9 cellular contexts compared by ENCODE assay signal in the genomic region with DNA sequence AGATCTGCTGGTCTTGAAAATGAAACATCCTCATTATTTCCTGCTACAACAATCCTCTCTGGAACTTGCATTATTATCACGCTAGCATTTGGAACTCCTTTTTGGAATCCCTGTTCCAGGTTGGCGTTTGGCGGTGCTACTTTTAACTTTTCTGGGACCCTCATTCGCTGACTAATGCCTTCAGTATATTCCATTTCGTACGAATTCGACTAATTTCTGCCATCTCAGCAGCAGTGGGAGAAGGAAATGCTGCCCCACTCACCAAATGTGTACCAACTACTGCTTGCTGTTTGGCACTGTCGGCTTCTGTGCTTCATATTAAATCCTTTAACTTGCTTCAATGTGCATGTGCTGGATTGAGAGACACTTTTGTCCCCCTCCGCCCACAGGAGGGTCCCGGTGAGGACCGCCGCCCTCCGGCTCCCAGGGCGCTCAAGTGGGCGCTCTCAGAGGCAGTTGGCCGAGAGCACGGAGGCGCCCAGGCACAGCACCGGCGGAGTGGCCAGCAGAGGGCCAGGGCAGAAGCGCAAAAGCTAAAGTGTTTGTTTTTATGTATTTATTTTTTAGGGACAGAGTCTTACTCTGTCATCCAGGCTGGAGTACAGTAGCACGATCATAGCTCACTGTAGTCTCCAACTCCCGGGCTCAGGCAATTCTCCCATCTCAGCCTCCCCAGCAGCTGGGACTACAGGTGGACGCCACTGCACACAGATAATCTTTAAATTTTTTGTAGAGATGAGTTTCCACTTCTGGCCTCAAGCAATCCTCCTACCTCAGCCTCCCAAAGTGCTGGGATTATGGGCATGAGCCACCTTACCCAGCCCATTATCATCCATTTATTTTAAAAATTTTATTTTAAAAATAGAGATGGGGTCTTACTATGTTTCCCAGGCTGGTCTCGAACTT. TPM values are rescaled to one million over a fixed set of nuclear protein-coding genes. Genes with fewer than 3 reads are reported as not detected.
A peak's percentile ranks its signal among the peaks of the same experiment; 100 is the strongest.
DNase-seq lines count a peak whose midpoint lies in the region; ATAC-seq, FAIRE-seq and TF ChIP-seq lines count a peak whose summit lies in the region.
"Had no signal": no experiment of that assay in that cellular context is flagged by ENCODE, and none has a peak within 500 bp of the region (broad histone marks: within the 10 kb centered on the region; RNA-seq: fewer than 3 reads in every experiment).

No MANE protein-coding gene starts in this region.

- TF ChIP-seq EP300 in HepG2 (IDR thresholded peaks at IDR 0.05; ENCODE audit: low read depth in 2 of 2, low read length in 2 of 2), result no peak
- no peak for TF ChIP-seq EP300 in HepG2 (CRISPR knock-in tag; IDR thresholded peaks at IDR 0.05; ENCODE audit: borderline replicate concordance)

- FAIRE-seq in bronchial epithelial cell (lab: Jason Lieb, UNC), result no peak
- no peak for FAIRE-seq in HepG2 (lab: Jason Lieb, UNC)
- no peak for FAIRE-seq in GM19239 (lab: Jason Lieb, UNC)

- H3K4me3 ChIP-seq in AG04450 (ENCODE audit: low read depth, low read length) (no peak overlapping the region), bronchial epithelial cell (ENCODE audit: low read depth, low read length) (peak overlapping the region; percentile 4), HepG2 (replicated peaks in 1 of 3; ENCODE audit: insufficient read depth in 1 of 3, low read depth in 2 of 3, low read length in 3 of 3) (peak overlapping the region in 2 of 3 experiments; percentile 32; a peak in 3 of 6 replicates)

- peak; percentile 45 for TF ChIP-seq CTCF in AG04450 (IDR thresholded peaks at IDR 0.05; ENCODE audit: low read depth, low read length)
- TF ChIP-seq CTCF in LNCAP (IDR thresholded peaks at IDR 0.05), result peak; percentile 88; the same call in 1 of the 2 replicates
- peak; percentile 64 for TF ChIP-seq CTCF in bronchial epithelial cell (IDR thresholded peaks at IDR 0.05; ENCODE audit: insufficient read depth, low read length, severe bottlenecking)
- TF ChIP-seq CTCF in HepG2 (CRISPR knock-in tag; IDR thresholded peaks at IDR 0.05), result peak; percentile 83
- TF ChIP-seq CTCF in foreskin keratinocyte (conservative IDR thresholded peaks at IDR 0.05), result no peak

- peak overlapping the region; percentile 60 for H2AFZ ChIP-seq in HepG2 (ENCODE audit: low read length)

- H3K27ac ChIP-seq in AG04450 (ENCODE audit: low read depth, low read length), result no peak overlapping the region
- no peak overlapping the region for H3K27ac ChIP-seq in HepG2 (ENCODE audit: extremely low read length, insufficient read depth, low read length)
- no peak overlapping the region for H3K27ac ChIP-seq in foreskin keratinocyte

- no peaks in the 10 kb centered on the region for H3K79me2 ChIP-seq in HepG2 (ENCODE audit: insufficient read depth, low read length)

- no peaks in the 10 kb centered on the region for H3K36me3 ChIP-seq in bronchial epithelial cell (ENCODE audit: control insufficient read depth, insufficient read depth, low read length)
- no peaks in the 10 kb centered on the region for H3K36me3 ChIP-seq in HepG2 (replicated peaks in 1 of 2; ENCODE audit: control insufficient read depth in 1 of 2, insufficient read depth in 2 of 2, low read length in 2 of 2)

- TF ChIP-seq POLR2A in HepG2 (IDR thresholded peaks at IDR 0.05; ENCODE audit: insufficient read depth in 1 of 2, low read depth in 2 of 2, low read length in 2 of 2), result no peak

- ATAC-seq in HepG2 (peak; percentile 95), foreskin keratinocyte (no peak)

- peak; percentile 61; the same call in 1 of the 2 replicates for TF ChIP-seq RAD21 in HepG2 (CRISPR knock-in tag; IDR thresholded peaks at IDR 0.05)

- H3K4me1 ChIP-seq in HepG2 (ENCODE audit: insufficient read depth, low read length) (peaks cover 34% of the 10 kb centered on the region), foreskin keratinocyte (peaks cover 25% of the 10 kb centered on the region)

- H4K20me1 ChIP-seq in HepG2 (ENCODE audit: insufficient read depth, low read length), result no peaks in the 10 kb centered on the region

- POLR2A ChIA-PET in AG04450 (lab: Yijun Ruan, JAX) (no interaction called here), HepG2 (lab: Yijun Ruan, JAX) (interaction anchor here (0.7 to 0.8 kb wide), 2 partner anchors 18 to 27 kb away, joined by 3 to 4 read pairs; partner anchors contain the start of gene SLC26A2)

- intact Hi-C loops in HepG2 (cut with micrococcal nuclease; ENCODE audit: unreplicated experiment), result loop anchor here (1.0 to 2.0 kb wide), 3 partner anchors 18 to 58 kb away; partner anchors contain the start of gene SLC26A2

- H3K4me2 ChIP-seq in HepG2 (ENCODE audit: low read depth, low read length), result peak overlapping the region; percentile 65

- in situ Hi-C loops in HepG2 (cut with HindIII; ENCODE audit: extremely low pct_ligation_motif_present, low pct_unique_long_range_greater_than_20kb), result loop anchor here (10.0 kb wide), 1 partner anchor 62 kb away; no protein-coding TSS in a partner anchor

- no TSS peak for BruUV-seq in HepG2 (replicated peaks; lab: Mats Ljungman, UMichigan)

- H3K27me3 ChIP-seq in AG04450 (ENCODE audit: control insufficient read depth, insufficient read depth, low read length) (peaks cover 3% of the 10 kb centered on the region), bronchial epithelial cell (ENCODE audit: control insufficient read depth, insufficient read depth, low read length) (no peaks in the 10 kb centered on the region), HepG2 (ENCODE audit: control insufficient read depth in 1 of 2, insufficient read depth in 2 of 2, low read length in 2 of 2) (peaks cover 1 to 19% of the 10 kb centered on the region in 2 experiments; a peak in 3 of 5 replicates), foreskin keratinocyte (no peaks in the 10 kb centered on the region)

- H3K9ac ChIP-seq in HepG2 (ENCODE audit: insufficient read depth, low read depth, low read length), result no peak overlapping the region

- CTCF ChIA-PET in AG04450 (lab: Charles Lee) (interaction anchor here (1.1 kb wide), 1 partner anchor 29 kb away, joined by 3 read pairs; no protein-coding TSS in a partner anchor), HepG2 (lab: Yijun Ruan, JAX; ENCODE audit: low intra/inter-chr PET ratio, low total read pairs) (interaction anchor here (1.0 to 2.1 kb wide), 3 partner anchors 18 to 58 kb away, joined by 3 to 26 read pairs (median 10); no protein-coding TSS in a partner anchor)

- 15% methylated on average over 25 of the region's 25 CpGs for WGBS in HepG2 (ENCODE audit: low lambda C conversion rate)

- DNase-seq in AG04450 (ENCODE audit: low read depth, low spot score), result no peak
- no peak for DNase-seq in bronchial epithelial cell (ENCODE audit: low read depth)
- peak; percentile 13 for DNase-seq in HepG2 (ENCODE audit: low spot score)
- DNase-seq in medulla oblongata (ENCODE audit: extremely low spot score), result no peak
- DNase-seq in GM19239 (ENCODE audit: insufficient read length, low spot score), result no peak
- no peak for DNase-seq in MV-4-11 (lab: John Stamatoyannopoulos, UW)
- no peak for DNase-seq in foreskin keratinocyte

- no peaks in the 10 kb centered on the region; the same call in 1 of the 2 replicates for H3K9me3 ChIP-seq in AG04450 (ENCODE audit: control insufficient read depth, insufficient read depth, low read length)
- H3K9me3 ChIP-seq in HepG2 (ENCODE audit: low read length), result no peaks in the 10 kb centered on the region

RNA-seq across cellular contexts. Expression of gene PDE6A, which starts 11.9 kb away (rescaled TPM):
- not detected in 2 replicates for polyA plus RNA-seq in AG04450 (2011; rRNA removed)
- polyA minus RNA-seq in AG04450 (2011; rRNA and poly(A)+ RNA removed), result not detected in 2 replicates
- total RNA-seq in bronchial epithelial cell, result not detected in 2 replicates
- total RNA-seq in HepG2 (2016; rRNA removed; fragmentation: Illumina TruSeq; extraction: Trizol), result not detected in 2 replicates
- total RNA-seq in HepG2 (2016; cell fraction: cytosol; rRNA removed; fragmentation: Illumina TruSeq; extraction: Trizol; ENCODE audit: low read depth), result not detected in 2 replicates
- total RNA-seq in HepG2 (2016; cell fraction: insoluble cytoplasmic fraction; rRNA removed; fragmentation: Illumina TruSeq; extraction: Trizol), result not detected in 2 replicates
- total RNA-seq in HepG2 (2016; cell fraction: membrane; rRNA removed; fragmentation: Illumina TruSeq; extraction: Trizol), result not detected in 2 replicates
- not detected in 2 replicates for total RNA-seq in HepG2 (2016; cell fraction: nucleus; rRNA removed; fragmentation: Illumina TruSeq; extraction: Trizol)
- polyA plus RNA-seq in HepG2 (2011; rRNA removed), result 0.01 TPM in 2 replicates
- not detected in 2 replicates for polyA plus RNA-seq in HepG2 (2011; cell fraction: cytosol; rRNA removed)
- polyA plus RNA-seq in HepG2 (2011; cell fraction: nucleus; rRNA removed), result not detected in 2 replicates
- not detected in 2 replicates for polyA plus RNA-seq in HepG2 (2012)
- not detected in 2 replicates for polyA plus RNA-seq in HepG2 (2016; cell fraction: cytosol; fragmentation: Illumina TruSeq; extraction: Trizol; ENCODE audit: low read depth)
- not detected in 2 replicates for polyA plus RNA-seq in HepG2 (2016; cell fraction: insoluble cytoplasmic fraction; fragmentation: Illumina TruSeq; extraction: Trizol; ENCODE audit: low read depth)
- polyA plus RNA-seq in HepG2 (2016; cell fraction: membrane; fragmentation: Illumina TruSeq; extraction: Trizol; ENCODE audit: low read depth), result not detected in 2 replicates
- not detected in 2 replicates for polyA plus RNA-seq in HepG2 (2016; cell fraction: nucleus; fragmentation: Illumina TruSeq; extraction: Trizol; ENCODE audit: insufficient read depth, low read depth)
- polyA minus RNA-seq in HepG2 (2011; rRNA and poly(A)+ RNA removed; ENCODE audit: low replicate concordance), result 0.10 TPM in 1 of 2 replicates, not detected in the other
- not detected in 2 replicates for polyA minus RNA-seq in HepG2 (2011; cell fraction: cytosol; rRNA and poly(A)+ RNA removed)
- not detected in 2 replicates for polyA minus RNA-seq in HepG2 (2011; cell fraction: nucleus; rRNA and poly(A)+ RNA removed)
- not detected in 2 replicates for total RNA-seq in foreskin keratinocyte
- polyA plus RNA-seq in foreskin keratinocyte, result 0.01 and 0.02 TPM in 2 replicates
- total RNA-seq: lung microvascular endothelial cell had no signal

RNA-seq across cellular contexts. Expression of gene SLC26A2, which starts 27.9 kb away (rescaled TPM):
- polyA plus RNA-seq in AG04450 (2011; rRNA removed) (6.6 and 9.7 TPM in 2 replicates), HepG2 (2011; rRNA removed) (1.9 and 2.2 TPM in 2 replicates), foreskin keratinocyte (2.1 and 2.3 TPM in 2 replicates)
- polyA minus RNA-seq in AG04450 (2011; rRNA and poly(A)+ RNA removed), result 10.2 and 21.5 TPM in 2 replicates
- total RNA-seq in bronchial epithelial cell (1.8 TPM in 2 replicates), HepG2 (2016; rRNA removed; fragmentation: Illumina TruSeq; extraction: Trizol) (6.3 and 7.9 TPM in 2 replicates), foreskin keratinocyte (11.0 and 13.4 TPM in 2 replicates)
- 0.44 and 0.81 TPM in 2 replicates for total RNA-seq in HepG2 (2016; cell fraction: cytosol; rRNA removed; fragmentation: Illumina TruSeq; extraction: Trizol; ENCODE audit: low read depth)
- 6.9 and 8.1 TPM in 2 replicates for total RNA-seq in HepG2 (2016; cell fraction: insoluble cytoplasmic fraction; rRNA removed; fragmentation: Illumina TruSeq; extraction: Trizol)
- total RNA-seq in HepG2 (2016; cell fraction: membrane; rRNA removed; fragmentation: Illumina TruSeq; extraction: Trizol), result 1.8 and 2.6 TPM in 2 replicates
- total RNA-seq in HepG2 (2016; cell fraction: nucleus; rRNA removed; fragmentation: Illumina TruSeq; extraction: Trizol), result 7.9 and 8.8 TPM in 2 replicates
- 1.0 and 2.0 TPM in 2 replicates for polyA plus RNA-seq in HepG2 (2011; cell fraction: cytosol; rRNA removed)
- 0.74 and 1.4 TPM in 2 replicates for polyA plus RNA-seq in HepG2 (2011; cell fraction: nucleus; rRNA removed)
- 1.9 and 2.5 TPM in 2 replicates for polyA plus RNA-seq in HepG2 (2012)
- polyA plus RNA-seq in HepG2 (2016; cell fraction: cytosol; fragmentation: Illumina TruSeq; extraction: Trizol; ENCODE audit: low read depth), result 0.12 and 0.19 TPM in 2 replicates
- polyA plus RNA-seq in HepG2 (2016; cell fraction: insoluble cytoplasmic fraction; fragmentation: Illumina TruSeq; extraction: Trizol; ENCODE audit: low read depth), result 2.6 and 2.7 TPM in 2 replicates
- polyA plus RNA-seq in HepG2 (2016; cell fraction: membrane; fragmentation: Illumina TruSeq; extraction: Trizol; ENCODE audit: low read depth), result 0.38 and 0.41 TPM in 2 replicates
- polyA plus RNA-seq in HepG2 (2016; cell fraction: nucleus; fragmentation: Illumina TruSeq; extraction: Trizol; ENCODE audit: insufficient read depth, low read depth), result 5.0 and 5.5 TPM in 2 replicates
- 14.1 and 15.8 TPM in 2 replicates for polyA minus RNA-seq in HepG2 (2011; rRNA and poly(A)+ RNA removed; ENCODE audit: low replicate concordance)
- polyA minus RNA-seq in HepG2 (2011; cell fraction: cytosol; rRNA and poly(A)+ RNA removed), result 5.9 and 6.4 TPM in 2 replicates
- 4.9 and 5.8 TPM in 2 replicates for polyA minus RNA-seq in HepG2 (2011; cell fraction: nucleus; rRNA and poly(A)+ RNA removed)
